ENCODE assay signal across 15 cellular contexts in genomic region chr1:25481625-25482024, GRCh38.
"Had no signal": no experiment of that assay in that cellular context is flagged by ENCODE, and none has a peak within 500 bp of the region (broad histone marks: within the 10 kb centered on the region; RNA-seq: fewer than 3 reads in every experiment).

No MANE protein-coding gene starts in this region.

- ATAC-seq: activated naive CD8-positive, alpha-beta T cell treated with anti-CD3 and anti-CD28 coated beads, Interleukin-2, amount 50 U/mL, for 24 hours had no signal

- H3K4me1 ChIP-seq: ascending aorta had no signal

- H3K4me3 ChIP-seq: ascending aorta, coronary artery, thyroid gland had no signal

- H3K9me3 Mint-ChIP-seq: activated CD4-positive, alpha-beta T cell treated with anti-CD3 and anti-CD28 coated beads, Interleukin-2, amount 10 ng/mL, durations not matched to agents 7 days and 5 days; activated naive CD8-positive, alpha-beta T cell treated with anti-CD3 and anti-CD28 coated beads, Interleukin-2, amount 50 U/mL, for 24 hours; nephron had no signal

- H3K27ac ChIP-seq: ascending aorta, coronary artery, epithelial cell of prostate, thyroid gland had no signal

- H3K27ac Mint-ChIP-seq: activated CD4-positive, alpha-beta T cell treated with anti-CD3 and anti-CD28 coated beads, Interleukin-2, amount 10 ng/mL, durations not matched to agents 7 days and 5 days; nephron had no signal

- H3K27me3 Mint-ChIP-seq: activated CD4-positive, alpha-beta T cell treated with anti-CD3 and anti-CD28 coated beads, Interleukin-2, amount 10 ng/mL, durations not matched to agents 7 days and 5 days; activated naive CD8-positive, alpha-beta T cell treated with anti-CD3 and anti-CD28 coated beads, Interleukin-2, amount 50 U/mL, for 24 hours had no signal

- H3K4me3 Mint-ChIP-seq: activated CD4-positive, alpha-beta T cell treated with anti-CD3 and anti-CD28 coated beads, Interleukin-2, amount 10 ng/mL, durations not matched to agents 7 days and 5 days; activated naive CD8-positive, alpha-beta T cell treated with anti-CD3 and anti-CD28 coated beads, Interleukin-2, amount 50 U/mL, for 24 hours; nephron had no signal

- H3K9me3 ChIP-seq: ascending aorta, thyroid gland had no signal

- H3K27me3 ChIP-seq: ascending aorta, thyroid gland had no signal

- DNase-seq: activated CD4-positive, alpha-beta T cell treated with anti-CD3 and anti-CD28 coated beads, Interleukin-2, amount 10 ng/mL, durations not matched to agents 7 days and 5 days; activated CD4-positive, CD25-positive, alpha-beta regulatory T cell; activated CD8-positive, alpha-beta memory T cell treated with anti-CD3 and anti-CD28 coated beads for 24 hours; activated naive CD4-positive, alpha-beta T cell treated with Interleukin-2 at 50 U/mL for 16 hours; activated naive CD8-positive, alpha-beta T cell treated with anti-CD3 and anti-CD28 coated beads, Interleukin-2, amount 50 U/mL, for 24 hours; caudate nucleus; effector CD8-positive, alpha-beta T cell; left cardiac atrium; mesenchymal stem cell; small intestine; thyroid gland had no signal
